18 cellular contexts compared by ENCODE assay signal in the genomic region with DNA sequence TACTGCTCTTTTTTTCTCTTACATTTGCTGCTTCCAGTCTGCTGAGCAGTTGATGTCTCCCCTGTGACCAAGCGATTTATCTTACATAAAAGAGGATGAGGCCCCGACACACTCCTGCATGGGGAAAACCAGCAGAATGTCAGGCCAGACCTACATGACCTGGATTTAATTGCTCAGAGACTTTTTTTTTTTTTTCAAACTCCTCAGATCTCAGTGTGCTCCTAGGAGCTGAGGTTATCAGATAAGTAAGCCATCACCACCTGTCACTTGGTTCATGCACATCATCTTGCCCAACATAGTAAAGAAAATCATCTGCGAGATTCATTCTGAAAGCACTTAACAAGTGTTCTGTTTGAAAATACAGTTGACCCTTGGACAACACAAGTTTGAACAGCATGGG.
"Had no signal": no experiment of that assay in that cellular context is flagged by ENCODE, and none has a peak within 500 bp of the region (broad histone marks: within the 10 kb centered on the region; RNA-seq: fewer than 3 reads in every experiment).

No MANE protein-coding gene starts in this region.

- H3K27ac Mint-ChIP-seq: activated CD4-positive, alpha-beta memory T cell treated with anti-CD3 and anti-CD28 coated beads for 36 hours; activated naive CD4-positive, alpha-beta T cell treated with anti-CD3 and anti-CD28 coated beads for 36 hours; memory B cell had no signal

- H3K4me1 ChIP-seq: prostate gland, tibial artery, uterus had no signal

- H3K27ac ChIP-seq: brain microvascular endothelial cell, heart right ventricle, prostate gland, tibial artery, uterus had no signal

- H3K4me3 ChIP-seq: heart right ventricle, prostate gland, tibial artery, uterus had no signal

- DNase-seq: activated CD4-positive, alpha-beta memory T cell treated with anti-CD3 and anti-CD28 coated beads for 36 hours; activated CD4-positive, alpha-beta T cell treated with anti-CD3 and anti-CD28 coated beads for 4 hours; activated naive CD4-positive, alpha-beta T cell treated with anti-CD3 and anti-CD28 coated beads for 36 hours; aorta; brain microvascular endothelial cell; cortex of kidney; effector CD4-positive, alpha-beta T cell; heart right ventricle; immature natural killer cell; left ventricle myocardium superior; right cardiac atrium; stimulated activated CD4-positive, alpha-beta T cell treated with anti-CD3 and anti-CD28 coated beads, Interleukin-2, amount 100 ng/mL, for 24 hours; stimulated activated naive CD4-positive, alpha-beta T cell treated with Interleukin-2 at 50 U/mL for 16 hours; tibial artery; uterus had no signal

- H3K36me3 ChIP-seq: brain microvascular endothelial cell, prostate gland, uterus had no signal

- H3K9me3 ChIP-seq: prostate gland, tibial artery had no signal

- H3K27me3 Mint-ChIP-seq: activated CD4-positive, alpha-beta memory T cell treated with anti-CD3 and anti-CD28 coated beads for 36 hours; memory B cell had no signal

- ATAC-seq: heart right ventricle, left ventricle myocardium superior, right cardiac atrium had no signal

- H3K27me3 ChIP-seq: brain microvascular endothelial cell, heart right ventricle, tibial artery, uterus had no signal

- H3K4me3 Mint-ChIP-seq: activated CD4-positive, alpha-beta memory T cell treated with anti-CD3 and anti-CD28 coated beads for 36 hours; activated naive CD4-positive, alpha-beta T cell treated with anti-CD3 and anti-CD28 coated beads for 36 hours; immature natural killer cell; memory B cell had no signal

- FAIRE-seq: frontal cortex had no signal
